27 cellular contexts compared by ENCODE assay signal in the genomic region with DNA sequence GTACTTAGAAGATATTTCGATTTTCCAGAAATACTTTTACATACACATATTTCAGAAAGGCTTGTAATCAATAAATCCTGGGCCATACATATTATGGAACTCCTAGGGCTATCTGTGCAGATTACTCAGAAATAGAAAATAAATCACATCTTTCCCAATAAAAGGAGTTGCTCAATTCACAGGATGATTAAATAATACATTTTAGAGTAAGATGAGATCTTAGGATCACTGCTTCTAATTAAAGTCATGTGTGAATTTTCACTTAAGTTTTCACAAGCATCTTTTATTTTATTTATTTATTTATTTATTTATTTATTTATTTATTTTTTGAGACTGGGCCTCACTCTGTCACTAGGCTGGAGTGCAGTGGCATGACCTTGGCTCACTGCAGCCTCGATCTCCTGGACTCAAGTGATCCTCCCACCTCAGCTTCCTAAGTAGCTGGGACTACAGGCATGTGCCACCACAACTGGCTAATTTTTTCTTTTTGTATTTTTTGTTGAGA.
"Had no signal": no experiment of that assay in that cellular context is flagged by ENCODE, and none has a peak within 500 bp of the region (broad histone marks: within the 10 kb centered on the region; RNA-seq: fewer than 3 reads in every experiment).

No MANE protein-coding gene starts in this region.

- ATAC-seq: activated CD4-positive, alpha-beta T cell treated with anti-CD3 and anti-CD28 coated beads for 36 hours; activated naive CD4-positive, alpha-beta T cell treated with anti-CD3 and anti-CD28 coated beads, Interleukin-2, amount 50 U/mL, for 72 hours; activated T-cell treated with anti-CD3 and anti-CD28 coated beads, Interleukin-2, amount 50 U/mL, for 72 hours; gastroesophageal sphincter; heart right ventricle had no signal

- DNase-seq: activated CD4-positive, alpha-beta memory T cell treated with anti-CD3 and anti-CD28 coated beads for 36 hours; activated CD4-positive, alpha-beta T cell treated with anti-CD3 and anti-CD28 coated beads for 36 hours; activated CD4-positive, alpha-beta T cell treated with anti-CD3 and anti-CD28 coated beads, Interleukin-2, amount 10 ng/mL, durations not matched to agents 24 days and 14 days; activated CD4-positive, CD25-positive, alpha-beta regulatory T cell; activated CD4-positive, CD25-positive, alpha-beta regulatory T cell treated with anti-CD3 and anti-CD28 coated beads, Interleukin-2, amount 50 U/mL, for 72 hours; activated CD8-positive, alpha-beta memory T cell treated with anti-CD3 and anti-CD28 coated beads, Interleukin-2, amount 50 U/mL, for 48 hours; activated gamma-delta T cell; activated naive CD4-positive, alpha-beta T cell; activated naive CD4-positive, alpha-beta T cell treated with anti-CD3 and anti-CD28 coated beads, Interleukin-2, amount 10 ng/mL, durations not matched to agents 7 days and 5 days; activated naive CD8-positive, alpha-beta T cell treated with anti-CD3 and anti-CD28 coated beads, Interleukin-2, amount 10 ng/mL, durations not matched to agents 7 days and 5 days; activated T-cell treated with anti-CD3 and anti-CD28 coated beads for 4 hours; activated T-cell treated with anti-CD3 and anti-CD28 coated beads, Interleukin-2, amount 50 U/mL, for 24 hours; activated T-cell treated with anti-CD3 and anti-CD28 coated beads, Interleukin-2, amount 50 U/mL, for 72 hours; amniotic stem cell; anterior cingulate cortex; brain microvascular endothelial cell; effector memory CD4-positive, alpha-beta T cell; endodermal cell; foreskin melanocyte; heart right ventricle; T-helper 2 cell had no signal

- H3K27me3 ChIP-seq: brain microvascular endothelial cell, dorsolateral prefrontal cortex, esophagus muscularis mucosa, gastroesophageal sphincter, heart right ventricle, hepatocyte had no signal

- H3K9me3 ChIP-seq: esophagus muscularis mucosa, gastroesophageal sphincter, heart right ventricle had no signal

- H3K36me3 ChIP-seq: brain microvascular endothelial cell, esophagus muscularis mucosa, gastroesophageal sphincter, heart right ventricle had no signal

- H3K4me3 ChIP-seq: coronary artery, dorsolateral prefrontal cortex, esophagus muscularis mucosa, gastroesophageal sphincter, heart right ventricle, hepatocyte had no signal
